Comparison of ENCODE assay signal across 1 cellular context in genomic region chr4:165259776-165260175, GRCh38.
TF ChIP-seq lines count a peak whose summit lies in the region.

No MANE protein-coding gene starts in this region.

TF ChIP-seq in GM12878, 131 proteins besides CTCF, POLR2A, EP300 and RAD21:
- peak; percentile 25; the same call in 1 of the 2 replicates for TF ChIP-seq RUNX3 (IDR thresholded peaks at IDR 0.05; ENCODE audit: low read length)
TF ChIP-seq in GM12878: peak in this region for 1; not testable (repeated sequence) for 130.
